8 cellular contexts compared by ENCODE assay signal in the genomic region with DNA sequence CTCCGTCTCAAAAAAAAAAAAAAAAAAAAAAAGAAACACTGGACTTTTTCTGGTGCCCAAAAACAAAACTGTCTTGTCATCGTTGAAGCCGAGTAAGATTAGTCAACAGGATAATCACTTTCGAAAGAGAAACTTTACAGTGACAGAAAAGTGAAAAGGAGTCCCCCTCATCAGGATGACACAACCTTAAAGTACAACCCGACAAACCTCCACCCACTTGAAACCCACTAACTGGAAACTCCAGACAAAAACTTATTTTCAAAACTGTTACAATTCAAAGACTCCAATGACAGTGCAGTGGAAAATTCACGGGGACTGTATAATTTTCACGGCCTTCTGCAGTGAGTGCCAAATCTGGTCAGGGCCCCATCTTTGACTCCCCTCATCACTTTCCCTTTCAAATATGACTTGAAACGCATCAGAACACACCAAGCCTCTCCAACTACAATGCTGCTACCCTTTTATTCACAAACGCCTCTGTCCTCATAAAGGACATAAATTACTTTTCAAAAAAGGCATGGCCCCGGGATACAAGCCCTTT. TPM values are rescaled to one million over a fixed set of nuclear protein-coding genes. Genes with fewer than 3 reads are reported as not detected.
A peak's percentile ranks its signal among the peaks of the same experiment; 100 is the strongest.
DNase-seq lines count a peak whose midpoint lies in the region; ATAC-seq, FAIRE-seq and TF ChIP-seq lines count a peak whose summit lies in the region.

No MANE protein-coding gene starts in this region.

- H3K4me3 ChIP-seq in fibroblast of pulmonary artery (replicated peaks; ENCODE audit: low read depth, low read length), result peak overlapping the region; percentile 91
- H3K4me3 ChIP-seq in prostate gland, result peak overlapping the region; percentile 68 to 81

- no peaks in the 10 kb centered on the region for H3K36me3 ChIP-seq in prostate gland

- peak; percentile 59 for ATAC-seq in GM21360 (IDR thresholded peaks at IDR 0.05; ENCODE audit: unreplicated experiment)

- POLR2A ChIA-PET in activated CD4-positive, alpha-beta memory T cell treated with anti-CD3 and anti-CD28 coated beads, Interleukin-2, amount 10 ng/mL, durations not matched to agents 7 days and 5 days (lab: Charles Lee), result interaction anchor here (0.9 to 2.5 kb wide), 12 partner anchors 10 to 198 kb away, joined by 3 to 17 read pairs (median 6); partner anchors contain the start of gene ZNF143

- H3K4me1 Mint-ChIP-seq in CD14-positive monocyte, result peaks cover 36% of the 10 kb centered on the region
- H3K4me1 Mint-ChIP-seq in activated CD4-positive, alpha-beta memory T cell treated with anti-CD3 and anti-CD28 coated beads, Interleukin-2, amount 10 ng/mL, durations not matched to agents 7 days and 5 days, result peaks cover 36% of the 10 kb centered on the region

- 8% methylated on average over 10 of the region's 10 CpGs for WGBS in prostate gland

- peak overlapping the region; percentile 100 for H3K27ac Mint-ChIP-seq in CD14-positive monocyte
- H3K27ac Mint-ChIP-seq in activated CD4-positive, alpha-beta memory T cell treated with anti-CD3 and anti-CD28 coated beads, Interleukin-2, amount 10 ng/mL, durations not matched to agents 7 days and 5 days, result peak overlapping the region; percentile 68

- DNase-seq in CD14-positive monocyte (ENCODE audit: low spot score) (no peak), HTR-8/SVneo (ENCODE audit: insufficient read length, low spot score) (peak; percentile 41), fibroblast of pulmonary artery (ENCODE audit: low read depth) (no peak), prostate gland (ENCODE audit: low spot score) (no peak), globus pallidus (ENCODE audit: low spot score) (no peak), NCI-H1105 treated with DMSO at 0.1 percent for 48 hours (lab: John Stamatoyannopoulos, UW) (no peak)
- peak; percentile 35 for DNase-seq in activated CD4-positive, alpha-beta memory T cell treated with anti-CD3 and anti-CD28 coated beads, Interleukin-2, amount 10 ng/mL, durations not matched to agents 7 days and 5 days

- H3K27me3 ChIP-seq in prostate gland (replicated peaks; ENCODE audit: insufficient read depth), result no peaks in the 10 kb centered on the region

- H3K4me3 Mint-ChIP-seq in CD14-positive monocyte, result peak overlapping the region; percentile 93 to 99
- peak overlapping the region; percentile 80 for H3K4me3 Mint-ChIP-seq in activated CD4-positive, alpha-beta memory T cell treated with anti-CD3 and anti-CD28 coated beads, Interleukin-2, amount 10 ng/mL, durations not matched to agents 7 days and 5 days

- no peaks in the 10 kb centered on the region for H3K9me3 Mint-ChIP-seq in CD14-positive monocyte
- H3K9me3 Mint-ChIP-seq in activated CD4-positive, alpha-beta memory T cell treated with anti-CD3 and anti-CD28 coated beads, Interleukin-2, amount 10 ng/mL, durations not matched to agents 7 days and 5 days, result no peaks in the 10 kb centered on the region

- peaks cover 6 to 7% of the 10 kb centered on the region in 2 donors for H3K36me3 Mint-ChIP-seq in CD14-positive monocyte
- H3K36me3 Mint-ChIP-seq in activated CD4-positive, alpha-beta memory T cell treated with anti-CD3 and anti-CD28 coated beads, Interleukin-2, amount 10 ng/mL, durations not matched to agents 7 days and 5 days (ENCODE audit: low read depth), result no peaks in the 10 kb centered on the region

- CTCF ChIA-PET in activated CD4-positive, alpha-beta memory T cell treated with anti-CD3 and anti-CD28 coated beads, Interleukin-2, amount 10 ng/mL, durations not matched to agents 7 days and 5 days (lab: Charles Lee), result interaction anchor here (0.5 to 1.1 kb wide), 4 partner anchors 17 to 638 kb away, joined by 3 to 4 read pairs (median 3); no protein-coding TSS in a partner anchor

- FAIRE-seq in HTR-8/SVneo (lab: Jason Lieb, UNC), result no peak

- H3K4me1 ChIP-seq in prostate gland (replicated peaks), result no peaks in the 10 kb centered on the region

- TF ChIP-seq POLR2A in prostate gland (IDR thresholded peaks at IDR 0.05), result no peak

- intact Hi-C loops in CD14-positive monocyte (cut with micrococcal nuclease), result loop anchor here (1.0 to 5.0 kb wide), 4 partner anchors 9 to 102 kb away; partner anchors contain the start of gene TMEM41B (in 2 of the 2)
- intact Hi-C loops in prostate gland (cut with DNase I), result no loop called here

- H3K9me3 ChIP-seq in prostate gland, result no peaks in the 10 kb centered on the region

- peaks cover 0 to 15% (median 7%) of the 10 kb centered on the region in 3 donors for H3K27me3 Mint-ChIP-seq in CD14-positive monocyte (ENCODE audit: low read depth in 3 of 3)
- peaks cover 51% of the 10 kb centered on the region for H3K27me3 Mint-ChIP-seq in activated CD4-positive, alpha-beta memory T cell treated with anti-CD3 and anti-CD28 coated beads, Interleukin-2, amount 10 ng/mL, durations not matched to agents 7 days and 5 days

- TF ChIP-seq CTCF in CD14-positive monocyte (IDR thresholded peaks at IDR 0.05), result no peak
- TF ChIP-seq CTCF in fibroblast of pulmonary artery (IDR thresholded peaks at IDR 0.05; ENCODE audit: low read length, missing control alignments), result no peak
- TF ChIP-seq CTCF in prostate gland (IDR thresholded peaks at IDR 0.05), result no peak

- H3K27ac ChIP-seq in prostate gland, result peak overlapping the region; percentile 86 to 89

RNA-seq across cellular contexts. Expression of gene DENND5A, which starts 1.2 kb away (rescaled TPM):
- 10 to 100 TPM; 24.4 to 37.5 TPM for polyA plus RNA-seq in CD14-positive monocyte
- total RNA-seq in activated CD4-positive, alpha-beta memory T cell treated with anti-CD3 and anti-CD28 coated beads, Interleukin-2, amount 10 ng/mL, durations not matched to agents 7 days and 5 days, result 10 to 100 TPM; 11.6 to 13.7 TPM
- total RNA-seq in prostate gland, result 10 to 100 TPM; 25.4 to 84.6 TPM

RNA-seq across cellular contexts. Expression of gene TMEM41B, which starts 50.5 kb away (rescaled TPM):
- polyA plus RNA-seq in CD14-positive monocyte, result 1 to 10 TPM; 5.5 to 5.9 TPM
- total RNA-seq in activated CD4-positive, alpha-beta memory T cell treated with anti-CD3 and anti-CD28 coated beads, Interleukin-2, amount 10 ng/mL, durations not matched to agents 7 days and 5 days, result 10 to 100 TPM; 43.3 to 49.0 TPM
- 10 to 100 TPM; 29.9 to 54.6 TPM for total RNA-seq in prostate gland

Comparison
In these comparisons a context has a peak if more than half of its experiments do, and no peak if none do; other contexts are left out.
1. DNase-seq: peak in HTR-8/SVneo (single experiment) and activated CD4-positive, alpha-beta memory T cell treated with anti-CD3 and anti-CD28 coated beads, Interleukin-2, amount 10 ng/mL, durations not matched to agents 7 days and 5 days (single experiment); none in CD14-positive monocyte (single experiment), fibroblast of pulmonary artery (single experiment), prostate gland (single experiment), globus pallidus (single experiment) and NCI-H1105 treated with DMSO at 0.1 percent for 48 hours (single experiment).